ENCODE assay signal across 1 cellular context in the genomic region with DNA sequence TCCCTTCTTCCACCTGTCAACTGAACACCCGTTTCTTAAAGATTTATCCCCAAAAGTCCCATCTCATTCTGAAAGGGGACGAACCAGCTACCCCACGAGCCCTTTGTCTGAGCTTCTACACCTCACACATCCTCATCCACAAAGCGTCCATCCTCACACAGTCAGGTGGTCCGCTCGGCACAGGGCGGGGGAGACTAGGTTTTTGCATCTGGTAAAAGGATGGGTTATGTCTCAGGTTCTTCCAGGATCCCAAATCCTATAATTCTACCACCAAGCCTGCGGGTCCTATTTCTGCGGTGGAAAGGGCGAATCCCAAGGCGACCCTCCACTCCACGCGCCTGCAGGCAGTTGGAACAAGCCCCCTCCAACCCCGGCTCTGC.
TF ChIP-seq lines count a peak whose summit lies in the region.

No MANE protein-coding gene starts in this region.

TF ChIP-seq in GM12878, 131 proteins besides CTCF, POLR2A, EP300 and RAD21:
- TF ChIP-seq LARP7 (IDR thresholded peaks at IDR 0.05) (0 out of 2 replicates have a peak, but pooled peaks have one; percentile 10), DPF2 (IDR thresholded peaks at IDR 0.05) (no peak), NR2C2 (IDR thresholded peaks at IDR 0.05; ENCODE audit: borderline replicate concordance, control insufficient read depth, insufficient read length, low read depth) (no peak), MEF2B (IDR thresholded peaks at IDR 0.05; ENCODE audit: partially characterized antibody, poor library complexity, severe bottlenecking) (no peak)
- TF ChIP-seq, protein P1, sequence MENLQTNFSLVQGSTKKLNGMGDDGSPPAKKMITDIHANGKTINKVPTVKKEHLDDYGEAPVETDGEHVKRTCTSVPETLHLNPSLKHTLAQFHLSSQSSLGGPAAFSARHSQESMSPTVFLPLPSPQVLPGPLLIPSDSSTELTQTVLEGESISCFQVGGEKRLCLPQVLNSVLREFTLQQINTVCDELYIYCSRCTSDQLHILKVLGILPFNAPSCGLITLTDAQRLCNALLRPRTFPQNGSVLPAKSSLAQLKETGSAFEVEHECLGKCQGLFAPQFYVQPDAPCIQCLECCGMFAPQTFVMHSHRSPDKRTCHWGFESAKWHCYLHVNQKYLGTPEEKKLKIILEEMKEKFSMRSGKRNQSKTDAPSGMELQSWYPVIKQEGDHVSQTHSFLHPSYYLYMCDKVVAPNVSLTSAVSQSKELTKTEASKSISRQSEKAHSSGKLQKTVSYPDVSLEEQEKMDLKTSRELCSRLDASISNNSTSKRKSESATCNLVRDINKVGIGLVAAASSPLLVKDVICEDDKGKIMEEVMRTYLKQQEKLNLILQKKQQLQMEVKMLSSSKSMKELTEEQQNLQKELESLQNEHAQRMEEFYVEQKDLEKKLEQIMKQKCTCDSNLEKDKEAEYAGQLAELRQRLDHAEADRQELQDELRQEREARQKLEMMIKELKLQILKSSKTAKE (IDR thresholded peaks at IDR 0.05; ENCODE audit: low read depth, poor library complexity, severe bottlenecking) = no peak
- TF ChIP-seq, protein P2, sequence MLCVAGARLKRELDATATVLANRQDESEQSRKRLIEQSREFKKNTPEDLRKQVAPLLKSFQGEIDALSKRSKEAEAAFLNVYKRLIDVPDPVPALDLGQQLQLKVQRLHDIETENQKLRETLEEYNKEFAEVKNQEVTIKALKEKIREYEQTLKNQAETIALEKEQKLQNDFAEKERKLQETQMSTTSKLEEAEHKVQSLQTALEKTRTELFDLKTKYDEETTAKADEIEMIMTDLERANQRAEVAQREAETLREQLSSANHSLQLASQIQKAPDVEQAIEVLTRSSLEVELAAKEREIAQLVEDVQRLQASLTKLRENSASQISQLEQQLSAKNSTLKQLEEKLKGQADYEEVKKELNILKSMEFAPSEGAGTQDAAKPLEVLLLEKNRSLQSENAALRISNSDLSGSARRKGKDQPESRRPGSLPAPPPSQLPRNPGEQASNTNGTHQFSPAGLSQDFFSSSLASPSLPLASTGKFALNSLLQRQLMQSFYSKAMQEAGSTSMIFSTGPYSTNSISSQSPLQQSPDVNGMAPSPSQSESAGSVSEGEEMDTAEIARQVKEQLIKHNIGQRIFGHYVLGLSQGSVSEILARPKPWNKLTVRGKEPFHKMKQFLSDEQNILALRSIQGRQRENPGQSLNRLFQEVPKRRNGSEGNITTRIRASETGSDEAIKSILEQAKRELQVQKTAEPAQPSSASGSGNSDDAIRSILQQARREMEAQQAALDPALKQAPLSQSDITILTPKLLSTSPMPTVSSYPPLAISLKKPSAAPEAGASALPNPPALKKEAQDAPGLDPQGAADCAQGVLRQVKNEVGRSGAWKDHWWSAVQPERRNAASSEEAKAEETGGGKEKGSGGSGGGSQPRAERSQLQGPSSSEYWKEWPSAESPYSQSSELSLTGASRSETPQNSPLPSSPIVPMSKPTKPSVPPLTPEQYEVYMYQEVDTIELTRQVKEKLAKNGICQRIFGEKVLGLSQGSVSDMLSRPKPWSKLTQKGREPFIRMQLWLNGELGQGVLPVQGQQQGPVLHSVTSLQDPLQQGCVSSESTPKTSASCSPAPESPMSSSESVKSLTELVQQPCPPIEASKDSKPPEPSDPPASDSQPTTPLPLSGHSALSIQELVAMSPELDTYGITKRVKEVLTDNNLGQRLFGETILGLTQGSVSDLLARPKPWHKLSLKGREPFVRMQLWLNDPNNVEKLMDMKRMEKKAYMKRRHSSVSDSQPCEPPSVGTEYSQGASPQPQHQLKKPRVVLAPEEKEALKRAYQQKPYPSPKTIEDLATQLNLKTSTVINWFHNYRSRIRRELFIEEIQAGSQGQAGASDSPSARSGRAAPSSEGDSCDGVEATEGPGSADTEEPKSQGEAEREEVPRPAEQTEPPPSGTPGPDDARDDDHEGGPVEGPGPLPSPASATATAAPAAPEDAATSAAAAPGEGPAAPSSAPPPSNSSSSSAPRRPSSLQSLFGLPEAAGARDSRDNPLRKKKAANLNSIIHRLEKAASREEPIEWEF (IDR thresholded peaks at IDR 0.05; ENCODE audit: insufficient replicate concordance, low read depth, low read length) = no peak
TF ChIP-seq in GM12878: peak in this region for 1.
